Comparison of ENCODE assay signal across 18 cellular contexts in genomic region chrX:20471483-20471882, GRCh38.
DNase-seq lines count a peak whose midpoint lies in the region; ATAC-seq, FAIRE-seq and TF ChIP-seq lines count a peak whose summit lies in the region.
"Had no signal": no experiment of that assay in that cellular context is flagged by ENCODE, and none has a peak within 500 bp of the region (broad histone marks: within the 10 kb centered on the region; RNA-seq: fewer than 3 reads in every experiment).

No MANE protein-coding gene starts in this region.

- FAIRE-seq in colon (lab: Jason Lieb, UNC): peak; percentile 51
- FAIRE-seq: A549, GM12892, GM19239, H1 had no signal

- H3K4me1 ChIP-seq in mucosa of descending colon (ENCODE audit: low read depth): no peaks in the 10 kb centered on the region
- H3K4me1 ChIP-seq in Caco-2: peaks cover 6% of the 10 kb centered on the region
- H3K4me1 ChIP-seq: A549, BE2C, HAP-1 had no signal

- peak; percentile 21 for ATAC-seq in mucosa of descending colon
- ATAC-seq in activated T-cell treated with anti-CD3 and anti-CD28 coated beads, Interleukin-2, amount 50 U/mL, for 72 hours (replicated peaks in 1 of 2): no peak
- ATAC-seq: A549 had no signal

- intact Hi-C loops in mucosa of descending colon (cut with DNase I, micrococcal nuclease) (no loop called here), Caco-2 (cut with micrococcal nuclease; ENCODE audit: unreplicated experiment) (no loop called here)

- no peaks in the 10 kb centered on the region for H3K9me3 Mint-ChIP-seq in Caco-2 (ENCODE audit: unreplicated experiment)
- no peaks in the 10 kb centered on the region for H3K9me3 Mint-ChIP-seq in activated T-cell treated with anti-CD3 and anti-CD28 coated beads, Interleukin-2, amount 50 U/mL, for 72 hours

- no peak overlapping the region for H3K4me3 Mint-ChIP-seq in Caco-2 (ENCODE audit: unreplicated experiment)
- H3K4me3 Mint-ChIP-seq in activated T-cell treated with anti-CD3 and anti-CD28 coated beads, Interleukin-2, amount 50 U/mL, for 72 hours: no peak overlapping the region
- H3K4me3 Mint-ChIP-seq: CD4-positive, alpha-beta memory T cell had no signal

- in situ Hi-C loops in KBM-7 (cut with MboI; ENCODE audit: low pct_unique_long_range_greater_than_20kb, low sequenced_read_pairs): no loop called here

- H3K4me1 Mint-ChIP-seq in Caco-2 (ENCODE audit: low read depth, unreplicated experiment): no peaks in the 10 kb centered on the region
- no peaks in the 10 kb centered on the region for H3K4me1 Mint-ChIP-seq in activated T-cell treated with anti-CD3 and anti-CD28 coated beads, Interleukin-2, amount 50 U/mL, for 72 hours (ENCODE audit: low read depth)
- H3K4me1 Mint-ChIP-seq: CD4-positive, alpha-beta memory T cell had no signal

- H3K27ac Mint-ChIP-seq in Caco-2 (ENCODE audit: unreplicated experiment): no peak overlapping the region
- H3K27ac Mint-ChIP-seq in activated T-cell treated with anti-CD3 and anti-CD28 coated beads, Interleukin-2, amount 50 U/mL, for 72 hours: no peak overlapping the region
- H3K27ac Mint-ChIP-seq: CD4-positive, alpha-beta memory T cell had no signal

- no peaks in the 10 kb centered on the region for H3K36me3 Mint-ChIP-seq in Caco-2 (ENCODE audit: insufficient read depth, unreplicated experiment)
- no peaks in the 10 kb centered on the region for H3K36me3 Mint-ChIP-seq in activated T-cell treated with anti-CD3 and anti-CD28 coated beads, Interleukin-2, amount 50 U/mL, for 72 hours (ENCODE audit: insufficient read depth in 2 of 2)
- H3K36me3 Mint-ChIP-seq: CD4-positive, alpha-beta memory T cell had no signal

- no TSS peak for BruUV-seq in Caco-2 (replicated peaks; lab: Mats Ljungman, UMichigan)

- POLR2A ChIA-PET in Caco-2 (lab: Charles Lee): no interaction called here

- H3K4me3 ChIP-seq in mucosa of descending colon (no peak overlapping the region), Caco-2 (ENCODE audit: low read depth, low read length) (no peak overlapping the region)
- H3K4me3 ChIP-seq: A549, HAP-1 had no signal

- no peaks in the 10 kb centered on the region for H3K36me3 ChIP-seq in mucosa of descending colon (ENCODE audit: low read depth)
- H3K36me3 ChIP-seq in Caco-2 (ENCODE audit: control insufficient read depth, insufficient read depth, low read length): no peaks in the 10 kb centered on the region
- H3K36me3 ChIP-seq: BE2C, HAP-1 had no signal

- TF ChIP-seq CTCF in mucosa of descending colon (IDR thresholded peaks at IDR 0.05) (no peak), Caco-2 (IDR thresholded peaks at IDR 0.05; ENCODE audit: insufficient read depth in 1 of 2, low read depth in 1 of 2, low read length in 1 of 2, severe bottlenecking in 1 of 2, unreplicated experiment in 1 of 2) (no peak), GM20000 (IDR thresholded peaks at IDR 0.05; ENCODE audit: extremely low read depth, missing control alignments) (no peak)

- H3K27me3 Mint-ChIP-seq in Caco-2 (ENCODE audit: insufficient read depth, unreplicated experiment): no peaks in the 10 kb centered on the region
- peaks cover 5% of the 10 kb centered on the region for H3K27me3 Mint-ChIP-seq in activated T-cell treated with anti-CD3 and anti-CD28 coated beads, Interleukin-2, amount 50 U/mL, for 72 hours (ENCODE audit: low read depth)
- H3K27me3 Mint-ChIP-seq: CD4-positive, alpha-beta memory T cell had no signal

- DNase-seq in HuH-7 (ENCODE audit: low spot score): peak; percentile 1
- peak; percentile 5 for DNase-seq in NCI-H69 (lab: John Stamatoyannopoulos, UW)
- DNase-seq in mucosa of descending colon: no peak
- DNase-seq in Caco-2: no peak
- DNase-seq in activated T-cell treated with anti-CD3 and anti-CD28 coated beads, Interleukin-2, amount 50 U/mL, for 72 hours: no peak
- no peak for DNase-seq in KBM-7
- DNase-seq in GM20000 (ENCODE audit: low spot score): no peak
- DNase-seq: BE2C; CD4-positive, alpha-beta memory T cell; COR-L47; DND-41; GDM1 had no signal

- no peaks in the 10 kb centered on the region for H3K9me3 ChIP-seq in mucosa of descending colon
- no peaks in the 10 kb centered on the region for H3K9me3 ChIP-seq in Caco-2
- H3K9me3 ChIP-seq: A549, BE2C, HAP-1 had no signal

- CTCF ChIA-PET in Caco-2 (lab: Charles Lee): no interaction called here

- no peaks in the 10 kb centered on the region for H3K27me3 ChIP-seq in Caco-2 (replicated peaks; ENCODE audit: control insufficient read depth, insufficient read depth, low read length)
- H3K27me3 ChIP-seq: BE2C had no signal

Comparison
In these comparisons a context has a peak if more than half of its experiments do, and no peak if none do; other contexts are left out.
1. DNase-seq: peak in HuH-7 (single experiment) and NCI-H69 (single experiment); none in mucosa of descending colon (0 of 3), Caco-2 (0 of 2), activated T-cell treated with anti-CD3 and anti-CD28 coated beads, Interleukin-2, amount 50 U/mL, for 72 hours (0 of 2), KBM-7 (single experiment) and GM20000 (single experiment).